Comparison of ENCODE assay signal across 16 cellular contexts in genomic region chr14:31228533-31228932, GRCh38. TPM values are rescaled to one million over a fixed set of nuclear protein-coding genes. Genes with fewer than 3 reads are reported as not detected.
DNase-seq lines count a peak whose midpoint lies in the region; ATAC-seq and TF ChIP-seq lines count a peak whose summit lies in the region.
"Had no signal": no experiment of that assay in that cellular context is flagged by ENCODE, and none has a peak within 500 bp of the region (broad histone marks: within the 10 kb centered on the region; RNA-seq: fewer than 3 reads in every experiment).

No MANE protein-coding gene starts in this region.

- DNase-seq in HCT116 (ENCODE audit: low read depth, low spot score) (no peak), amniotic epithelial cell (ENCODE audit: low read depth) (peak; percentile 57), hepatocyte (ENCODE audit: low spot score) (no peak), Kasumi-1 (lab: John Stamatoyannopoulos, UW) (no peak), T-helper 17 cell (no peak), NCI-H2227 (lab: John Stamatoyannopoulos, UW; ENCODE audit: unreplicated experiment) (no peak)
- no peak for DNase-seq in stimulated activated naive B cell treated with anti-CD40 and anti-IgM and Interleukin-4, amounts not matched to agents 10 μg/mL and 1 μg/mL and 100 μg/mL, for 72 hours
- no peak for DNase-seq in stimulated activated CD4-positive, alpha-beta T cell treated with anti-CD3 and anti-CD28 coated beads, Interleukin-12 subunit alpha, Interleukin-12 subunit beta, amount 100 ng/mL, for 4 hours
- DNase-seq: activated CD8-positive, alpha-beta T cell treated with anti-CD3 and anti-CD28 coated beads for 36 hours; NCI-H1436; NCI-H524 treated with DMSO at 0.1 percent for 48 hours; stimulated activated CD4-positive, alpha-beta T cell treated with anti-CD3 and anti-CD28 coated beads, Interleukin-2, amount 100 ng/mL, for 48 hours; T1000 had no signal

- no peak for ATAC-seq in HCT116
- ATAC-seq in stimulated activated naive B cell treated with anti-CD40 and anti-IgM and Interleukin-4, amounts not matched to agents 10 μg/mL and 1 μg/mL and 100 μg/mL, for 72 hours (replicated peaks) = peak; percentile 31 to 40
- ATAC-seq in T-helper 17 cell = no peak

- no peak overlapping the region for H3K4me3 Mint-ChIP-seq in stimulated activated naive B cell treated with anti-CD40 and anti-IgM and Interleukin-4, amounts not matched to agents 10 μg/mL and 1 μg/mL and 100 μg/mL, for 72 hours
- no peak overlapping the region for H3K4me3 Mint-ChIP-seq in T-helper 17 cell
- H3K4me3 Mint-ChIP-seq: activated CD8-positive, alpha-beta T cell treated with anti-CD3 and anti-CD28 coated beads for 36 hours; stimulated activated memory B cell treated with anti-CD40 and anti-IgM and Interleukin-4, amounts not matched to agents 10 μg/mL and 1 μg/mL and 100 μg/mL, for 72 hours had no signal

- peak overlapping the region; percentile 58 for H2AFZ ChIP-seq in HCT116 (ENCODE audit: low read depth, low read length, poor library complexity, severe bottlenecking)
- no peak overlapping the region for H2AFZ ChIP-seq in hepatocyte

- CTCF ChIA-PET in HCT116 (lab: Charles Lee) = interaction anchor here (1.5 kb wide), 1 partner anchor 15 kb away, joined by 4 read pairs; no protein-coding TSS in a partner anchor

- TF ChIP-seq RAD21 in HCT116 (IDR thresholded peaks at IDR 0.05; ENCODE audit: low read depth) = no peak

- TF ChIP-seq CTCF in HCT116 (IDR thresholded peaks at IDR 0.05 in 2 of 3, conservative IDR thresholded peaks at IDR 0.05 in 1 of 3; ENCODE audit: borderline replicate concordance in 1 of 3, insufficient read depth in 1 of 3, low read depth in 2 of 3, low read length in 2 of 3) = no peak
- TF ChIP-seq CTCF in hepatocyte (IDR thresholded peaks at IDR 0.05; ENCODE audit: poor library complexity) = no peak

- H3K4me3 ChIP-seq in HCT116 (replicated peaks in 1 of 2; ENCODE audit: low read depth in 1 of 2, low read length in 2 of 2) (no peak overlapping the region), hepatocyte (no peak overlapping the region)
- H3K4me3 ChIP-seq: HAP-1, prostate gland had no signal

- H3K36me3 Mint-ChIP-seq in stimulated activated naive B cell treated with anti-CD40 and anti-IgM and Interleukin-4, amounts not matched to agents 10 μg/mL and 1 μg/mL and 100 μg/mL, for 72 hours = no peaks in the 10 kb centered on the region
- H3K36me3 Mint-ChIP-seq in T-helper 17 cell (ENCODE audit: low read depth) = no peaks in the 10 kb centered on the region
- H3K36me3 Mint-ChIP-seq: stimulated activated memory B cell treated with anti-CD40 and anti-IgM and Interleukin-4, amounts not matched to agents 10 μg/mL and 1 μg/mL and 100 μg/mL, for 72 hours had no signal

- no peak overlapping the region for H3K9ac ChIP-seq in HCT116 (ENCODE audit: low read length)

- intact Hi-C loops in HCT116 (cut with micrococcal nuclease) = no loop called here

- H3K27me3 Mint-ChIP-seq in stimulated activated naive B cell treated with anti-CD40 and anti-IgM and Interleukin-4, amounts not matched to agents 10 μg/mL and 1 μg/mL and 100 μg/mL, for 72 hours = peaks cover 0 to 3% of the 10 kb centered on the region in 2 donors
- H3K27me3 Mint-ChIP-seq in T-helper 17 cell = no peaks in the 10 kb centered on the region
- H3K27me3 Mint-ChIP-seq: activated CD8-positive, alpha-beta T cell treated with anti-CD3 and anti-CD28 coated beads for 36 hours; stimulated activated memory B cell treated with anti-CD40 and anti-IgM and Interleukin-4, amounts not matched to agents 10 μg/mL and 1 μg/mL and 100 μg/mL, for 72 hours had no signal

- H4K20me1 ChIP-seq in HCT116 (ENCODE audit: insufficient read depth) (no peaks in the 10 kb centered on the region), hepatocyte (ENCODE audit: insufficient read depth, poor library complexity, severe bottlenecking) (no peaks in the 10 kb centered on the region)

- H3K9me3 Mint-ChIP-seq in stimulated activated naive B cell treated with anti-CD40 and anti-IgM and Interleukin-4, amounts not matched to agents 10 μg/mL and 1 μg/mL and 100 μg/mL, for 72 hours = no peaks in the 10 kb centered on the region
- H3K9me3 Mint-ChIP-seq: activated CD8-positive, alpha-beta T cell treated with anti-CD3 and anti-CD28 coated beads for 36 hours; stimulated activated memory B cell treated with anti-CD40 and anti-IgM and Interleukin-4, amounts not matched to agents 10 μg/mL and 1 μg/mL and 100 μg/mL, for 72 hours had no signal

- no peak for TF ChIP-seq POLR2A in HCT116 (IDR thresholded peaks at IDR 0.05; ENCODE audit: borderline replicate concordance, extremely low read depth, insufficient read depth, insufficient read length)

- BruUV-seq in HCT116 (replicated peaks; lab: Mats Ljungman, UMichigan) = no TSS peak

- H3K27me3 ChIP-seq in HCT116 (ENCODE audit: insufficient read depth, low read length) = no peaks in the 10 kb centered on the region
- H3K27me3 ChIP-seq in hepatocyte = no peaks in the 10 kb centered on the region

- no peak overlapping the region for H3K27ac Mint-ChIP-seq in stimulated activated naive B cell treated with anti-CD40 and anti-IgM and Interleukin-4, amounts not matched to agents 10 μg/mL and 1 μg/mL and 100 μg/mL, for 72 hours
- H3K27ac Mint-ChIP-seq in T-helper 17 cell = no peak overlapping the region
- H3K27ac Mint-ChIP-seq: activated CD8-positive, alpha-beta T cell treated with anti-CD3 and anti-CD28 coated beads for 36 hours; stimulated activated memory B cell treated with anti-CD40 and anti-IgM and Interleukin-4, amounts not matched to agents 10 μg/mL and 1 μg/mL and 100 μg/mL, for 72 hours had no signal

- H3K9me3 ChIP-seq in HCT116 (ENCODE audit: control insufficient read depth in 1 of 2, insufficient read depth in 1 of 2, low read depth in 1 of 2, low read length in 2 of 2) (no peaks in the 10 kb centered on the region), hepatocyte (ENCODE audit: low read depth) (no peaks in the 10 kb centered on the region), T-helper 17 cell (ENCODE audit: control insufficient read depth, low read length, poor library complexity, severe bottlenecking) (no peaks in the 10 kb centered on the region)
- H3K9me3 ChIP-seq: HAP-1, prostate gland had no signal

- H3K79me2 ChIP-seq in HCT116 (ENCODE audit: insufficient read depth, low read length) (no peaks in the 10 kb centered on the region), hepatocyte (no peaks in the 10 kb centered on the region)

- no peaks in the 10 kb centered on the region for H3K9me2 ChIP-seq in HCT116 (ENCODE audit: insufficient read depth)
- H3K9me2 ChIP-seq in hepatocyte (replicated peaks; ENCODE audit: insufficient read depth) = no peaks in the 10 kb centered on the region

- RAD21 ChIA-PET in HCT116 (lab: Charles Lee; ENCODE audit: low non-redundant PET in 1 of 2, low total read pairs in 2 of 2, uncharacterized antibody in 2 of 2, unreplicated experiment in 2 of 2) = interaction anchor here in 1 of 2 experiments (0.7 kb wide), 1 partner anchor 12 kb away, joined by 3 read pairs; no protein-coding TSS in a partner anchor

- POLR2A ChIA-PET in HCT116 (lab: Charles Lee) = interaction anchor here (1.3 to 3.1 kb wide), 2 partner anchors 20 to 262 kb away, joined by 4 to 29 read pairs; partner anchors contain the start of gene HECTD1

- H3K27ac ChIP-seq in HCT116 (ENCODE audit: low read depth, low read length) (no peak overlapping the region), hepatocyte (peak overlapping the region; percentile 90)

- H3K4me1 Mint-ChIP-seq in stimulated activated naive B cell treated with anti-CD40 and anti-IgM and Interleukin-4, amounts not matched to agents 10 μg/mL and 1 μg/mL and 100 μg/mL, for 72 hours = peaks cover 3 to 15% of the 10 kb centered on the region in 2 donors
- H3K4me1 Mint-ChIP-seq in T-helper 17 cell = no peaks in the 10 kb centered on the region

- H3K4me2 ChIP-seq in HCT116 (ENCODE audit: low read length) (no peak overlapping the region; the same call in 1 of the 2 replicates), hepatocyte (peak overlapping the region; percentile 36)

- peaks cover 11 to 21% of the 10 kb centered on the region in 2 experiments; a peak in 3 of 4 replicates for H3K4me1 ChIP-seq in HCT116 (ENCODE audit: control insufficient read depth in 1 of 2, insufficient read depth in 2 of 2, low read length in 2 of 2)
- peaks cover 12% of the 10 kb centered on the region for H3K4me1 ChIP-seq in hepatocyte (ENCODE audit: insufficient read depth)
- H3K4me1 ChIP-seq: prostate gland had no signal

- H3K36me3 ChIP-seq in HCT116 (ENCODE audit: control insufficient read depth in 1 of 2, insufficient read depth in 2 of 2, low read length in 2 of 2) (no peaks in the 10 kb centered on the region), hepatocyte (replicated peaks; ENCODE audit: insufficient read depth, low read depth) (no peaks in the 10 kb centered on the region)
- H3K36me3 ChIP-seq: HAP-1, prostate gland had no signal

TF ChIP-seq in HCT116, 20 proteins besides CTCF, POLR2A, EP300 and RAD21 (continues in another document):
- no peak for TF ChIP-seq JUND (IDR thresholded peaks at IDR 0.05)
- TF ChIP-seq SP1 (IDR thresholded peaks at IDR 0.05; ENCODE audit: low read depth) = no peak
- TF ChIP-seq ELF1 (IDR thresholded peaks at IDR 0.05; ENCODE audit: borderline replicate concordance, low read depth) = no peak
- TF ChIP-seq POLR2AphosphoS5 (IDR thresholded peaks at IDR 0.05; ENCODE audit: low read depth, low read length) = no peak
- no peak for TF ChIP-seq ZNF274 (IDR thresholded peaks at IDR 0.05; ENCODE audit: low read depth, low read length)
- TF ChIP-seq ATF3 (IDR thresholded peaks at IDR 0.05) = no peak
- TF ChIP-seq EZH2phosphoT487 (IDR thresholded peaks at IDR 0.05; ENCODE audit: borderline replicate concordance) = no peak
- TF ChIP-seq CEBPB (IDR thresholded peaks at IDR 0.05; ENCODE audit: low read depth) = no peak
- no peak for TF ChIP-seq CBX3 (IDR thresholded peaks at IDR 0.05; ENCODE audit: low read depth)
- TF ChIP-seq YY1 (IDR thresholded peaks at IDR 0.05; ENCODE audit: extremely low read depth, insufficient replicate concordance, low read depth, low read length) = no peak

RNA-seq across cellular contexts. Expression of gene HECTD1, which starts 20.9 kb away (rescaled TPM):
- 160 TPM for total RNA-seq in HCT116 (2021; ENCODE audit: unreplicated experiment)
- 68.8 and 71.3 TPM in 2 replicates for polyA plus RNA-seq in HCT116 (2012)
- 147 and 159 TPM in 2 replicates for total RNA-seq in hepatocyte
- polyA plus RNA-seq in hepatocyte = 45.2 and 48.6 TPM in 2 replicates
- 100 to 1,000 TPM; 170 to 181 TPM for total RNA-seq in T-helper 17 cell

Comparison
In these comparisons a context has a peak if more than half of its experiments do, and no peak if none do; other contexts are left out.
1. ATAC-seq: peak in stimulated activated naive B cell treated with anti-CD40 and anti-IgM and Interleukin-4, amounts not matched to agents 10 μg/mL and 1 μg/mL and 100 μg/mL, for 72 hours (2 of 2); none in HCT116 (single experiment) and T-helper 17 cell (single experiment).